In genomic region chrX:141220342-141221008, GRCh38 we compare ENCODE assay signal across 1 cellular context.
TF ChIP-seq lines count a peak whose summit lies in the region.

No MANE protein-coding gene starts in this region.

TF ChIP-seq in IMR-90, 13 proteins besides CTCF, POLR2A, EP300 and RAD21:
- TF ChIP-seq RCOR1 (IDR thresholded peaks at IDR 0.05; ENCODE audit: insufficient replicate concordance, low read length) (no peak), CHD1 (IDR thresholded peaks at IDR 0.05; ENCODE audit: low read depth, low read length) (no peak), MAFK (IDR thresholded peaks at IDR 0.05; ENCODE audit: low read depth, low read length) (no peak), NFE2L2 (IDR thresholded peaks at IDR 0.05; ENCODE audit: low read depth, low read length) (no peak), RFX5 (IDR thresholded peaks at IDR 0.05; ENCODE audit: low read depth, low read length) (no peak), USF2 (IDR thresholded peaks at IDR 0.05; ENCODE audit: low read depth, low read length) (no peak), FOS (IDR thresholded peaks at IDR 0.05; ENCODE audit: low read depth, low read length) (no peak; the same call in 1 of the 2 replicates), MXI1 (IDR thresholded peaks at IDR 0.05; ENCODE audit: borderline replicate concordance, low read depth, low read length) (no peak), MAZ (IDR thresholded peaks at IDR 0.05; ENCODE audit: borderline replicate concordance, low read depth, low read length) (no peak), SMC3 (IDR thresholded peaks at IDR 0.05; ENCODE audit: low read depth, low read length) (no peak), ELK1 (IDR thresholded peaks at IDR 0.05; ENCODE audit: borderline replicate concordance, low read depth, low read length) (no peak), CEBPB (IDR thresholded peaks at IDR 0.05; ENCODE audit: low read depth, low read length) (no peak), BHLHE40 (IDR thresholded peaks at IDR 0.05; ENCODE audit: low read depth, low read length) (no peak)
TF ChIP-seq in IMR-90: peak in this region for 0.
